21 cellular contexts compared by ENCODE assay signal in the genomic region with DNA sequence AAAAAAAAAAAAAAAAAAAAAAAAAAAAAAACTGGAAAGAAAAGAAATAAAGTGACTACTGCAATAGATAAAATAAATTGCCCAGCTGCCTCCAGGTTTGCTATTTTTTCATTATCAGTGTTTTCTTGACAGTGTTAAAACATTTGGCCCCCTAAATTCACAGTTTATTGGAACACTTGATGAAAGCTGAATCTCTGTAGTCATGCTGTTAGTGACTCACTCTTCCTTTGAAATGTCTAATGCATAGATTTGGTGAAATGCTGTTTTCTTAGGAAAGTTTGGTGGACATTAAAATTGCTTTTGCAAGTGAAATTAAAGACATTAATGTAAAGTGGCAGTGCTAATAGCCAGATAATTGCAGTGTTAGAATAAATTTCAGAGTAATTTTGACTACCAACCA.
DNase-seq lines count a peak whose midpoint lies in the region; ATAC-seq, FAIRE-seq and TF ChIP-seq lines count a peak whose summit lies in the region.
"Had no signal": no experiment of that assay in that cellular context is flagged by ENCODE, and none has a peak within 500 bp of the region (broad histone marks: within the 10 kb centered on the region; RNA-seq: fewer than 3 reads in every experiment).

No MANE protein-coding gene starts in this region.

- no peak for ATAC-seq in T-helper 17 cell
- no peak for ATAC-seq in GM21515 (IDR thresholded peaks at IDR 0.05; ENCODE audit: unreplicated experiment)
- ATAC-seq in GM19023 (IDR thresholded peaks at IDR 0.05; ENCODE audit: unreplicated experiment), result no peak

- peaks cover 6% of the 10 kb centered on the region for H3K4me1 ChIP-seq in endothelial cell of umbilical vein (ENCODE audit: control insufficient read depth, extremely low read depth, insufficient read depth, low read length)
- H3K4me1 ChIP-seq: Peyer's patch, SJCRH30 had no signal

- H2AFZ ChIP-seq in endothelial cell of umbilical vein (ENCODE audit: low read depth, low read length), result peak overlapping the region; percentile 34

- H3K9me3 ChIP-seq in endothelial cell of umbilical vein (replicated peaks; ENCODE audit: control insufficient read depth, insufficient read depth, low read length), result no peaks in the 10 kb centered on the region
- H3K9me3 ChIP-seq in T-helper 17 cell (ENCODE audit: control insufficient read depth, low read length, poor library complexity, severe bottlenecking), result no peaks in the 10 kb centered on the region
- H3K9me3 ChIP-seq: Peyer's patch, SJCRH30 had no signal

- no peak overlapping the region for H3K9ac ChIP-seq in endothelial cell of umbilical vein (replicated peaks; ENCODE audit: extremely low read depth, insufficient read depth, low read length)
- H3K9ac ChIP-seq: KMS-11 had no signal

- FAIRE-seq in endothelial cell of umbilical vein (lab: Jason Lieb, UNC), result peak; percentile 59
- FAIRE-seq: H54 had no signal

- H3K79me2 ChIP-seq in endothelial cell of umbilical vein (ENCODE audit: control insufficient read depth, insufficient read depth, low read length), result no peaks in the 10 kb centered on the region

- no peak overlapping the region for H3K4me3 Mint-ChIP-seq in T-helper 17 cell

- H3K4me3 ChIP-seq in endothelial cell of umbilical vein (replicated peaks in 1 of 3; ENCODE audit: insufficient read depth in 1 of 3, low read depth in 1 of 3, low read length in 3 of 3), result no peak overlapping the region
- H3K4me3 ChIP-seq: Peyer's patch, SJCRH30 had no signal

- DNase-seq in DMS53 (lab: John Stamatoyannopoulos, UW) (peak; percentile 12), DMS53 treated with DMSO at 0.1 percent for 48 hours (lab: John Stamatoyannopoulos, UW; ENCODE audit: unreplicated experiment) (no peak), NCI-H69 (lab: John Stamatoyannopoulos, UW) (peak; percentile 4), endothelial cell of umbilical vein (ENCODE audit: low read depth, low spot score) (peak; percentile 42), T-helper 17 cell (no peak), DMS 273 treated with DMSO at 0.1 percent for 48 hours (lab: John Stamatoyannopoulos, UW) (no peak)
- DNase-seq: 8988T, COR-L47, DMS153, GF-D8, NCI-H1105, NCI-H146, NCI-H2029, NCI-H2171, NCI-H524, Peyer's patch, SJCRH30 had no signal

- no peaks in the 10 kb centered on the region for H3K36me3 ChIP-seq in endothelial cell of umbilical vein (ENCODE audit: control insufficient read depth in 2 of 2, extremely low read depth in 1 of 2, insufficient read depth in 2 of 2, low read length in 2 of 2)
- H3K36me3 ChIP-seq: Peyer's patch, SJCRH30 had no signal

- no TSS peak for BruUV-seq in endothelial cell of umbilical vein (replicated peaks; lab: Mats Ljungman, UMichigan)

- no peaks in the 10 kb centered on the region for H3K36me3 Mint-ChIP-seq in T-helper 17 cell (ENCODE audit: low read depth)

- dilution Hi-C loops in endothelial cell of umbilical vein (cut with MboI; ENCODE audit: extremely low pct_ligation_motif_present, low sequenced_read_pairs), result no loop called here

- no peaks in the 10 kb centered on the region for H3K27me3 Mint-ChIP-seq in T-helper 17 cell

- H3K9me1 ChIP-seq in endothelial cell of umbilical vein (replicated peaks; ENCODE audit: control insufficient read depth, extremely low read depth, insufficient read depth, low read length), result no peaks in the 10 kb centered on the region

- intact Hi-C loops in endothelial cell of umbilical vein (cut with micrococcal nuclease), result no loop called here

- TF ChIP-seq CTCF in endothelial cell of umbilical vein (IDR thresholded peaks at IDR 0.05; ENCODE audit: extremely low read depth in 1 of 2, insufficient read depth in 1 of 2, low read depth in 1 of 2, low read length in 2 of 2), result no peak

- H3K27me3 ChIP-seq in endothelial cell of umbilical vein (ENCODE audit: control insufficient read depth in 2 of 2, insufficient read depth in 2 of 2, low read length in 2 of 2), result no peaks in the 10 kb centered on the region
- H3K27me3 ChIP-seq: Peyer's patch, SJCRH30 had no signal

- no peak for TF ChIP-seq POLR2A in endothelial cell of umbilical vein (IDR thresholded peaks at IDR 0.05; ENCODE audit: low read depth, low read length)

- CTCF ChIA-PET in endothelial cell of umbilical vein (lab: Charles Lee), result no interaction called here

- H3K27ac ChIP-seq in endothelial cell of umbilical vein (ENCODE audit: insufficient read depth, low read depth, low read length), result no peak overlapping the region
- H3K27ac ChIP-seq: KMS-11, Peyer's patch, SJCRH30 had no signal

- no peak overlapping the region for H3K27ac Mint-ChIP-seq in T-helper 17 cell

- H3K4me2 ChIP-seq in endothelial cell of umbilical vein (ENCODE audit: insufficient read depth, low read length), result peak overlapping the region; percentile 42
- H3K4me2 ChIP-seq: KMS-11 had no signal

- H3K4me1 Mint-ChIP-seq in T-helper 17 cell, result no peaks in the 10 kb centered on the region

- H4K20me1 ChIP-seq in endothelial cell of umbilical vein (replicated peaks; ENCODE audit: control insufficient read depth, extremely low read depth, insufficient read depth, low read length), result no peaks in the 10 kb centered on the region

- POLR2A ChIA-PET in endothelial cell of umbilical vein (lab: Charles Lee), result no interaction called here

TF ChIP-seq in endothelial cell of umbilical vein, 7 proteins besides CTCF, POLR2A, EP300 and RAD21:
- TF ChIP-seq, protein P1, sequence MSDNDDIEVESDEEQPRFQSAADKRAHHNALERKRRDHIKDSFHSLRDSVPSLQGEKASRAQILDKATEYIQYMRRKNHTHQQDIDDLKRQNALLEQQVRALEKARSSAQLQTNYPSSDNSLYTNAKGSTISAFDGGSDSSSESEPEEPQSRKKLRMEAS (IDR thresholded peaks at IDR 0.05; ENCODE audit: insufficient read depth, insufficient read length), result no peak
- TF ChIP-seq JUN (IDR thresholded peaks at IDR 0.05; ENCODE audit: borderline replicate concordance, insufficient read depth, insufficient read length, low read depth) (peak; percentile 22), FOS (IDR thresholded peaks at IDR 0.05; ENCODE audit: borderline replicate concordance, insufficient read depth, low read length) (peak; percentile 55)
TF ChIP-seq in endothelial cell of umbilical vein: peak in this region for 2.

Comparison
In these comparisons a context has a peak if more than half of its experiments do, and no peak if none do; other contexts are left out.
1. DNase-seq: peak in DMS53 (single experiment), NCI-H69 (single experiment) and endothelial cell of umbilical vein (single experiment); none in DMS53 treated with DMSO at 0.1 percent for 48 hours (single experiment), T-helper 17 cell (0 of 3) and DMS 273 treated with DMSO at 0.1 percent for 48 hours (single experiment).